ENCODE assay signal across 19 cellular contexts in the genomic region with DNA sequence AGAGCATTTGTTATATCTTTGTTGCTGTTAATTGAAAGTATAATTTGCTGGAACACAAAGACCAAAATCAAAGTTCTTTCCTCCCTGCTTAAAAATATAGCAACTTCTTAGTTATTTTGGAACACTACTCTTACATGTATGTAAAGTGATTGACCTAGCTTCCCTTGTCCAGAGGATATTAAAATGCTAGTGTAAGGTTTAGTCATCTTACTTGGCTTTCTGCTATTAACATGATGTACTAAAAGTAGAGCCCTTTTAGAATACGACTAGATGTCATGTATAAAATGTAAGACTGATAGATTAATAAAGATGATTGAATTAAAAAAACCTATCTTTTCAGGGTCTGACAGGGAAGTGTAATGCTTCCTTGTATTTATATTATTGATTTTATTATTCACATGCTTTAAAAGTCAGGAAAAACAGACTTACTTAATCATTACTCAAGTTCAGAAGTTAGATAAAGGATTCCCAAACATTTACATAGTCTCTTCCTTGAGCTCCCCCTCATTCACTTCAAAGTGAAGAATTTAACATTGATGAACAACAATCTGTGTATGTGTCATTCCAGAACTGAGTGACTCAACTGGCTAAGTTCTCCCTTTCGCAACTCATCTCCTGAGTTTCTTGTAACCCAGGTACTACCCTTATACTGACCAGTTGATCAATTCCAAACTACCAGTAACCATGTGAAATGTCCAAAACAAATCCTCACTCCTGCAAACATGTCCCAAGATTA. TPM values are rescaled to one million over a fixed set of nuclear protein-coding genes. Genes with fewer than 3 reads are reported as not detected.
A peak's percentile ranks its signal among the peaks of the same experiment; 100 is the strongest.
DNase-seq lines count a peak whose midpoint lies in the region; ATAC-seq, FAIRE-seq and TF ChIP-seq lines count a peak whose summit lies in the region.
"Had no signal": no experiment of that assay in that cellular context is flagged by ENCODE, and none has a peak within 500 bp of the region (broad histone marks: within the 10 kb centered on the region; RNA-seq: fewer than 3 reads in every experiment).

No MANE protein-coding gene starts in this region.

- H3K4me3 ChIP-seq in bronchial epithelial cell (ENCODE audit: low read depth, low read length): no peak overlapping the region
- H3K4me3 ChIP-seq in kidney epithelial cell (ENCODE audit: low read depth, low read length): no peak overlapping the region
- H3K4me3 ChIP-seq in heart left ventricle: no peak overlapping the region
- H3K4me3 ChIP-seq: stomach, vagina had no signal

- H3K27me3 ChIP-seq in bronchial epithelial cell (ENCODE audit: control insufficient read depth, insufficient read depth, low read length) (no peaks in the 10 kb centered on the region), kidney epithelial cell (ENCODE audit: control insufficient read depth, insufficient read depth, low read length) (no peaks in the 10 kb centered on the region), heart left ventricle (no peaks in the 10 kb centered on the region)
- H3K27me3 ChIP-seq: stomach, vagina had no signal

- no peak for ATAC-seq in heart left ventricle
- ATAC-seq: effector memory CD8-positive, alpha-beta T cell; T-helper 17 cell had no signal

- H3K9me3 ChIP-seq in heart left ventricle: no peaks in the 10 kb centered on the region
- H3K9me3 ChIP-seq: stomach, vagina had no signal

- H3K4me1 ChIP-seq in heart left ventricle: no peaks in the 10 kb centered on the region
- H3K4me1 ChIP-seq: stomach, vagina had no signal

- DNase-seq in AG20443 (ENCODE audit: low spot score) (peak; percentile 34), HS-5 (ENCODE audit: low read depth) (peak; percentile 58), bronchial epithelial cell (ENCODE audit: low read depth) (peak; percentile 91), kidney epithelial cell (ENCODE audit: low read depth) (peak; percentile 51), NCI-H82 (lab: John Stamatoyannopoulos, UW) (no peak), heart left ventricle (no peak), epidermal melanocyte (ENCODE audit: insufficient read length, low spot score) (no peak)
- no peak for DNase-seq in stimulated activated CD4-positive, alpha-beta T cell treated with anti-CD3 and anti-CD28 coated beads, Interleukin-4, amount 100 ng/mL, for 1 hour
- DNase-seq: activated CD4-positive, CD25-positive, alpha-beta regulatory T cell; effector memory CD8-positive, alpha-beta T cell; H9; Kasumi-1; left cardiac atrium; NCI-H1930; occipital lobe; small intestine; stomach; T-helper 17 cell had no signal

- FAIRE-seq in bronchial epithelial cell (lab: Jason Lieb, UNC): no peak
- FAIRE-seq: small intestine had no signal

- TF ChIP-seq POLR2A in heart left ventricle (IDR thresholded peaks at IDR 0.05): no peak

- H3K36me3 ChIP-seq in bronchial epithelial cell (ENCODE audit: control insufficient read depth, insufficient read depth, low read length): peaks cover 2% of the 10 kb centered on the region
- H3K36me3 ChIP-seq in kidney epithelial cell (ENCODE audit: control insufficient read depth, insufficient read depth, low read length): no peaks in the 10 kb centered on the region
- H3K36me3 ChIP-seq in heart left ventricle: peaks cover 0 to 50% (median 28%) of the 10 kb centered on the region in 9 donors

- intact Hi-C loops in heart left ventricle (cut with DNase I): no loop called here

- 89 to 94% (median 92%) methylated on average over 2 of the region's 2 CpGs for WGBS in heart left ventricle, 4 donors

- TF ChIP-seq CTCF in bronchial epithelial cell (IDR thresholded peaks at IDR 0.05; ENCODE audit: insufficient read depth, low read length, severe bottlenecking) (no peak), kidney epithelial cell (IDR thresholded peaks at IDR 0.05; ENCODE audit: insufficient read depth, low read length, poor library complexity, severe bottlenecking) (no peak), heart left ventricle (IDR thresholded peaks at IDR 0.05) (no peak)

- H3K27ac ChIP-seq in heart left ventricle: no peak overlapping the region
- H3K27ac ChIP-seq: stomach, vagina had no signal

RNA-seq across cellular contexts. Expression of a gene that starts 50.9 kb away (rescaled TPM):
- total RNA-seq in bronchial epithelial cell (4.5 and 9.6 TPM in 2 replicates), kidney epithelial cell (7.3 and 10.5 TPM in 2 replicates), heart left ventricle (10 to 100 TPM; 13.4 to 23.3 (median 20.0) TPM)
- 10 to 100 TPM in 1 of 2 donors, 1 to 10 TPM in 1; 6.3 to 13.4 TPM for polyA plus RNA-seq in heart left ventricle

Comparison
In these comparisons a context has a peak if more than half of its experiments do, and no peak if none do; other contexts are left out.
1. DNase-seq: peak in AG20443 (single experiment), HS-5 (single experiment), bronchial epithelial cell (single experiment) and kidney epithelial cell (single experiment); none in NCI-H82 (single experiment), heart left ventricle (0 of 5), epidermal melanocyte (single experiment) and stimulated activated CD4-positive, alpha-beta T cell treated with anti-CD3 and anti-CD28 coated beads, Interleukin-4, amount 100 ng/mL, for 1 hour (single experiment).